ENCODE assay signal across 28 cellular contexts in genomic region chr10:121659236-121659635, GRCh38.
"Had no signal": no experiment of that assay in that cellular context is flagged by ENCODE, and none has a peak within 500 bp of the region (broad histone marks: within the 10 kb centered on the region; RNA-seq: fewer than 3 reads in every experiment).

No MANE protein-coding gene starts in this region.

- H3K79me2 ChIP-seq: parathyroid adenoma had no signal

- H2AFZ ChIP-seq: parathyroid adenoma had no signal

- H3K9me3 ChIP-seq: ovary, psoas muscle, right lobe of liver, sigmoid colon, stomach, thoracic aorta, thyroid gland, tibial nerve, upper lobe of left lung, vagina had no signal

- H3K27me3 Mint-ChIP-seq: progenitor cell of endocrine pancreas; stimulated activated naive B cell treated with anti-CD40 and anti-IgM and Interleukin-4, amounts not matched to agents 10 μg/mL and 1 μg/mL and 100 μg/mL, for 72 hours; stimulated activated naive CD8-positive, alpha-beta T cell treated with anti-CD3 and anti-CD28 coated beads, Interleukin-15, Interleukin-2, amounts not matched to agents 100 ng/mL and 50 ng/mL, for 24 hours had no signal

- ATAC-seq: naive thymus-derived CD8-positive, alpha-beta T cell; natural killer cell treated with Interleukin-12 subunit alpha and Interleukin-12 subunit beta and Interleukin-15 and Interleukin-18, amount 100 ng/mL, for 72 hours; psoas muscle; right cardiac atrium; right lobe of liver; stimulated activated effector memory CD8-positive, alpha-beta T cell treated with anti-CD3 and anti-CD28 coated beads, Interleukin-12 subunit alpha, Interleukin-12 subunit beta, amount 100 ng/mL, for 72 hours; stimulated activated naive B cell treated with anti-CD40 and anti-IgM and Interleukin-4, amounts not matched to agents 10 μg/mL and 1 μg/mL and 100 μg/mL, for 72 hours had no signal

- H3K9ac ChIP-seq: parathyroid adenoma had no signal

- H3K27ac Mint-ChIP-seq: naive thymus-derived CD8-positive, alpha-beta T cell; natural killer cell treated with Interleukin-12 subunit alpha and Interleukin-12 subunit beta and Interleukin-15 and Interleukin-18, amount 100 ng/mL, for 72 hours; nephron progenitor cell; progenitor cell of endocrine pancreas; stimulated activated effector memory CD8-positive, alpha-beta T cell treated with anti-CD3 and anti-CD28 coated beads, Interleukin-12 subunit alpha, Interleukin-12 subunit beta, amount 100 ng/mL, for 72 hours; stimulated activated naive B cell treated with anti-CD40 and anti-IgM and Interleukin-4, amounts not matched to agents 10 μg/mL and 1 μg/mL and 100 μg/mL, for 72 hours; stimulated activated naive CD8-positive, alpha-beta T cell treated with anti-CD3 and anti-CD28 coated beads, Interleukin-15, Interleukin-2, amounts not matched to agents 100 ng/mL and 50 ng/mL, for 24 hours had no signal

- H3K4me1 Mint-ChIP-seq: naive thymus-derived CD8-positive, alpha-beta T cell; stimulated activated effector memory CD8-positive, alpha-beta T cell treated with anti-CD3 and anti-CD28 coated beads, Interleukin-12 subunit alpha, Interleukin-12 subunit beta, amount 100 ng/mL, for 72 hours; stimulated activated naive B cell treated with anti-CD40 and anti-IgM and Interleukin-4, amounts not matched to agents 10 μg/mL and 1 μg/mL and 100 μg/mL, for 72 hours had no signal

- DNase-seq: naive thymus-derived CD8-positive, alpha-beta T cell; nephron progenitor cell; occipital lobe; ovary; psoas muscle; right cardiac atrium; right lobe of liver; sigmoid colon; small intestine; stimulated activated CD4-positive, alpha-beta T cell treated with anti-CD3 and anti-CD28 coated beads, Interleukin-15, amount 100 ng/mL, for 24 hours; stimulated activated CD4-positive, alpha-beta T cell treated with anti-CD3 and anti-CD28 coated beads, Interleukin-2, amount 100 ng/mL, for 24 hours; stimulated activated CD4-positive, alpha-beta T cell treated with anti-CD3 and anti-CD28 coated beads, Interleukin-2, amount 100 ng/mL, for 48 hours; stimulated activated CD4-positive, alpha-beta T cell treated with anti-CD3 and anti-CD28 coated beads, Interleukin-4, amount 100 ng/mL, for 24 hours; stimulated activated naive B cell treated with anti-CD40 and anti-IgM and Interleukin-4, amounts not matched to agents 10 μg/mL and 1 μg/mL and 100 μg/mL, for 72 hours; stimulated activated naive CD4-positive, alpha-beta T cell treated with Interleukin-2 at 50 U/mL for 16 hours; stomach; thyroid gland; trophoblast cell; upper lobe of left lung had no signal

- H3K36me3 ChIP-seq: ovary, right lobe of liver, sigmoid colon, stomach, thoracic aorta, thyroid gland, tibial nerve, upper lobe of left lung, vagina had no signal

- H3K4me3 ChIP-seq: ovary, psoas muscle, right lobe of liver, sigmoid colon, stomach, thoracic aorta, thyroid gland, tibial nerve, upper lobe of left lung, vagina had no signal

- H3K4me3 Mint-ChIP-seq: naive thymus-derived CD8-positive, alpha-beta T cell; natural killer cell treated with Interleukin-12 subunit alpha and Interleukin-12 subunit beta and Interleukin-15 and Interleukin-18, amount 100 ng/mL, for 72 hours; nephron progenitor cell; neural crest cell; stimulated activated effector memory CD8-positive, alpha-beta T cell treated with anti-CD3 and anti-CD28 coated beads, Interleukin-12 subunit alpha, Interleukin-12 subunit beta, amount 100 ng/mL, for 72 hours; stimulated activated naive B cell treated with anti-CD40 and anti-IgM and Interleukin-4, amounts not matched to agents 10 μg/mL and 1 μg/mL and 100 μg/mL, for 72 hours; stimulated activated naive CD8-positive, alpha-beta T cell treated with anti-CD3 and anti-CD28 coated beads, Interleukin-15, Interleukin-2, amounts not matched to agents 100 ng/mL and 50 ng/mL, for 24 hours had no signal

- H3K27me3 ChIP-seq: ovary, right lobe of liver, sigmoid colon, stomach, thyroid gland, tibial nerve, upper lobe of left lung, vagina had no signal

- H3K27ac ChIP-seq: ovary, parathyroid adenoma, psoas muscle, right lobe of liver, sigmoid colon, stomach, thoracic aorta, thyroid gland, tibial nerve, upper lobe of left lung, vagina had no signal

- H3K9me3 Mint-ChIP-seq: natural killer cell treated with Interleukin-12 subunit alpha and Interleukin-12 subunit beta and Interleukin-15 and Interleukin-18, amount 100 ng/mL, for 72 hours; neural crest cell; stimulated activated effector memory CD8-positive, alpha-beta T cell treated with anti-CD3 and anti-CD28 coated beads, Interleukin-12 subunit alpha, Interleukin-12 subunit beta, amount 100 ng/mL, for 72 hours; stimulated activated naive CD8-positive, alpha-beta T cell treated with anti-CD3 and anti-CD28 coated beads, Interleukin-15, Interleukin-2, amounts not matched to agents 100 ng/mL and 50 ng/mL, for 24 hours had no signal

- H3K36me3 Mint-ChIP-seq: naive thymus-derived CD8-positive, alpha-beta T cell; natural killer cell treated with Interleukin-12 subunit alpha and Interleukin-12 subunit beta and Interleukin-15 and Interleukin-18, amount 100 ng/mL, for 72 hours; stimulated activated effector memory CD8-positive, alpha-beta T cell treated with anti-CD3 and anti-CD28 coated beads, Interleukin-12 subunit alpha, Interleukin-12 subunit beta, amount 100 ng/mL, for 72 hours; stimulated activated naive B cell treated with anti-CD40 and anti-IgM and Interleukin-4, amounts not matched to agents 10 μg/mL and 1 μg/mL and 100 μg/mL, for 72 hours had no signal

- H3K4me1 ChIP-seq: psoas muscle, right lobe of liver, sigmoid colon, stomach, thyroid gland, tibial nerve, upper lobe of left lung had no signal
